In genomic region chr17:77449373-77449907, GRCh38 we compare ENCODE assay signal across 8 cellular contexts.
DNase-seq lines count a peak whose midpoint lies in the region; ATAC-seq and TF ChIP-seq lines count a peak whose summit lies in the region.

No MANE protein-coding gene starts in this region.

- H3K4me2 ChIP-seq in DND-41 (ENCODE audit: insufficient read depth, low read length) = peak overlapping the region; percentile 66

- TF ChIP-seq CTCF in DND-41 (IDR thresholded peaks at IDR 0.05; ENCODE audit: borderline replicate concordance, extremely low read depth, low read length, poor library complexity, severe bottlenecking) (no peak), prostate gland (IDR thresholded peaks at IDR 0.05) (no peak)

- H3K9ac ChIP-seq in DND-41 (ENCODE audit: low read depth, low read length) = peak overlapping the region; percentile 97

- TF ChIP-seq POLR2A in prostate gland (IDR thresholded peaks at IDR 0.05) = no peak

- H3K36me3 ChIP-seq in DND-41 (ENCODE audit: insufficient read depth, low read length) (peaks cover 53% of the 10 kb centered on the region; the same call in 1 of the 2 replicates), prostate gland (no peaks in the 10 kb centered on the region)

- intact Hi-C loops in prostate gland (cut with DNase I) = no loop called here

- H3K27ac ChIP-seq in DND-41 (ENCODE audit: low read length) (peak overlapping the region; percentile 85), epithelial cell of prostate (peak overlapping the region; percentile 79), prostate gland (peak overlapping the region; percentile 81 to 91)

- peaks cover 81% of the 10 kb centered on the region for H3K79me2 ChIP-seq in DND-41 (ENCODE audit: insufficient read depth, low read length)

- ATAC-seq in DND-41 (ENCODE audit: insufficient read depth, low read depth) (no peak), SK-N-SH treated with all-trans-retinoic acid at 6 μM for 48 hours (peak; percentile 1; the same call in 2 of the 3 replicates), GM18867 (IDR thresholded peaks at IDR 0.05; ENCODE audit: unreplicated experiment) (no peak)

- H4K20me1 ChIP-seq in DND-41 (ENCODE audit: insufficient read depth, low read length) = peaks cover 18% of the 10 kb centered on the region

- H3K4me3 ChIP-seq in DND-41 (ENCODE audit: low read depth in 1 of 2, low read length in 2 of 2) = peak overlapping the region in 1 of 2 experiments; percentile 68; a peak in 2 of 4 replicates
- no peak overlapping the region for H3K4me3 ChIP-seq in prostate gland

- H3K27me3 ChIP-seq in DND-41 (ENCODE audit: insufficient read depth, low read length, poor library complexity) (no peaks in the 10 kb centered on the region), prostate gland (replicated peaks; ENCODE audit: insufficient read depth) (no peaks in the 10 kb centered on the region)

- WGBS in prostate gland = 29% methylated on average over 9 of the region's 9 CpGs

- no peak overlapping the region for H2AFZ ChIP-seq in DND-41 (ENCODE audit: low read depth, low read length)

- no peaks in the 10 kb centered on the region for H3K9me3 ChIP-seq in DND-41 (ENCODE audit: insufficient read depth, low read length, severe bottlenecking)
- H3K9me3 ChIP-seq in prostate gland = no peaks in the 10 kb centered on the region

- peaks cover 81% of the 10 kb centered on the region for H3K4me1 ChIP-seq in DND-41 (ENCODE audit: insufficient read depth, low read length)
- H3K4me1 ChIP-seq in prostate gland (replicated peaks) = peaks cover 54% of the 10 kb centered on the region

- no peak for DNase-seq in DND-41
- DNase-seq in epithelial cell of prostate (ENCODE audit: low read depth, low spot score) = no peak
- DNase-seq in prostate gland (ENCODE audit: low spot score) = no peak
- DNase-seq in amygdala (lab: John Stamatoyannopoulos, UW) = no peak
- no peak for DNase-seq in NCI-H187 treated with DMSO at 0.1 percent for 48 hours (lab: John Stamatoyannopoulos, UW)
- no peak for DNase-seq in OCI-M1 (lab: John Stamatoyannopoulos, UW)

TF ChIP-seq in SK-N-SH treated with all-trans-retinoic acid at 6 μM for 48 hours, 23 proteins besides CTCF, POLR2A, EP300 and RAD21:
- TF ChIP-seq ZC3H10 (CRISPR knock-in tag; IDR thresholded peaks at IDR 0.05) = no peak
- TF ChIP-seq ZFP30 (CRISPR knock-in tag; IDR thresholded peaks at IDR 0.05) = no peak
- no peak for TF ChIP-seq SNAI2 (CRISPR knock-in tag; IDR thresholded peaks at IDR 0.05)
- no peak for TF ChIP-seq CREB5 (CRISPR knock-in tag; IDR thresholded peaks at IDR 0.05; ENCODE audit: low read depth)
- TF ChIP-seq CSDC2 (CRISPR knock-in tag; IDR thresholded peaks at IDR 0.05) = no peak
